In the genomic region with DNA sequence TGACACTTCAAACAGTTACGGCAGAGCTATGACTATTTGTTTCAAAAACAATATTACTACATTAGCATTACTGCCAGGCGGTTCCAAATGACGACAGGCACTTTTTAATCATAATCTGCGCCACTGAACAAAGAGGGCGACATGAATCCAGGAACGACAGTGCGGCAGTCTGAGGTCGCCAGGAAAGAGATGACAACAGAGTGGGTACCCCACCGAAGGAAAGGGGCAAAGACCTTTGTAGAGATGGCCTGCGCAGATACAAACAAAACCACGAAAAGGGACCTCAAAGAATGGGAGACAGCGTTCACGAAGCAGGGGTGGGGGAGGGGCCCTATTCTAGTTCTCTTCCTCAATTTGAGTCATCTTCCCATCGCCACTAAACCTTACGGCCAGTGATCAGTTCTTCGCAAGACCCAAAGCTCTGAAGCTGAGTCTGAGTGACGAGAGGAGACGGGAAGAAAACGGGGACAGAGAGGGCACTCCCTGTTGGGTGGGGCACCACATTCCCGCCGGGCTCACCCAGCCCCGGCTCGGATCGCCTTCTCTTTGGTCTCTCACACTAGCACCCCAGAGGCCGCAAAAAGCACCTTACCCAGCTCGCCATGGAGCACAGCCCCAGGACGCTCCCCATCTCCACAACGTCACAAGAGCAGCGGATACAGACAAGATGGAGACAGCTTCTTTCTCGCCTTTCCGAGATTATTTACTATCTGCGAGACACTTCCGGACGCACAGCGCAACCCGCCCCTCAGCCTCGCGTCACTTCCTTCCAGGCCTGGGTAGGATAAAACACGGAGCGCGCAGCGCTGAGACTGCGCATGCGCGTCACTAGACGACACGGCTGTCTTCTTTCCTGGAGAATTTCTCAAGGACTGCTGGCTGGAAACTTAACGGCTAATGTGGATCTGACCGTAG, we compare ENCODE assay signal across 8 cellular contexts. TPM values are rescaled to one million over a fixed set of nuclear protein-coding genes. Genes with fewer than 3 reads are reported as not detected.
DNase-seq lines count a peak whose midpoint lies in the region; ATAC-seq and TF ChIP-seq lines count a peak whose summit lies in the region.

A gene (minus strand): TSS at position 701 of the 915 bp plus-strand sequence. CDS start 70 bp downstream, at position 631.

- peak within 1 kb of the TSS; percentile 99 for H3K4me3 Mint-ChIP-seq in activated T-helper 2 cell treated with anti-CD3 and anti-CD28 coated beads, Interferon-gamma antibody, Interleukin-2, Interleukin-4, amounts not matched to agents 10 μg/mL and 5 μg/mL and 100 μg/mL, durations not matched to agents 14 hours and 24 hours and 36 hours (ENCODE audit: low read depth)
- H3K4me3 Mint-ChIP-seq in naive thymus-derived CD8-positive, alpha-beta T cell, result peak within 1 kb of the TSS; percentile 97 to 100 (median 99)

- peaks cover 8% of the 10 kb centered on the region for H3K4me1 ChIP-seq in RWPE2 (ENCODE audit: insufficient read depth, poor library complexity, severe bottlenecking)

- peak within 1 kb of the TSS; percentile 39 for H3K27ac ChIP-seq in RWPE2 (ENCODE audit: poor library complexity, severe bottlenecking)

- H3K27me3 ChIP-seq in RWPE2 (ENCODE audit: insufficient read depth, poor library complexity, severe bottlenecking), result no peaks in the 10 kb centered on the region

- no peaks in the 10 kb centered on the region for H3K9me3 Mint-ChIP-seq in activated T-helper 2 cell treated with anti-CD3 and anti-CD28 coated beads, Interferon-gamma antibody, Interleukin-2, Interleukin-4, amounts not matched to agents 10 μg/mL and 5 μg/mL and 100 μg/mL, durations not matched to agents 14 hours and 24 hours and 36 hours
- H3K9me3 Mint-ChIP-seq in naive thymus-derived CD8-positive, alpha-beta T cell, result no peaks in the 10 kb centered on the region

- TF ChIP-seq CTCF in RWPE2 (IDR thresholded peaks at IDR 0.05; ENCODE audit: poor library complexity, severe bottlenecking) (no peak), fibroblast of mammary gland (conservative IDR thresholded peaks at IDR 0.05; ENCODE audit: control insufficient read depth, insufficient read depth, low read depth, low read length) (no peak)

- POLR2A ChIA-PET in naive thymus-derived CD8-positive, alpha-beta T cell (lab: Charles Lee), result interaction anchor here (0.6 to 2.2 kb wide), 13 partner anchors 13 to 1137 kb away, joined by 3 to 18 read pairs (median 4); a partner anchor contains a TSS

- H3K36me3 Mint-ChIP-seq in activated T-helper 2 cell treated with anti-CD3 and anti-CD28 coated beads, Interferon-gamma antibody, Interleukin-2, Interleukin-4, amounts not matched to agents 10 μg/mL and 5 μg/mL and 100 μg/mL, durations not matched to agents 14 hours and 24 hours and 36 hours (ENCODE audit: low read depth), result peaks cover 15% of the 10 kb centered on the region
- peaks cover 7 to 31% (median 12%) of the 10 kb centered on the region in 3 donors for H3K36me3 Mint-ChIP-seq in naive thymus-derived CD8-positive, alpha-beta T cell

- intact Hi-C loops in activated T-helper 2 cell treated with anti-CD3 and anti-CD28 coated beads, Interferon-gamma antibody, Interleukin-2, Interleukin-4, amounts not matched to agents 10 μg/mL and 5 μg/mL and 100 μg/mL, durations not matched to agents 14 hours and 24 hours and 36 hours (cut with micrococcal nuclease), result loop anchor here (1.0 to 10.0 kb wide), 3 partner anchors 72 to 253 kb away; a partner anchor contains a TSS

- H3K27ac Mint-ChIP-seq in activated T-helper 2 cell treated with anti-CD3 and anti-CD28 coated beads, Interferon-gamma antibody, Interleukin-2, Interleukin-4, amounts not matched to agents 10 μg/mL and 5 μg/mL and 100 μg/mL, durations not matched to agents 14 hours and 24 hours and 36 hours, result peak within 1 kb of the TSS; percentile 99
- H3K27ac Mint-ChIP-seq in naive thymus-derived CD8-positive, alpha-beta T cell, result peak within 1 kb of the TSS; percentile 99 to 100 (median 100)

- peak; percentile 96 for ATAC-seq in RWPE2 (ENCODE audit: low read depth)
- peak; percentile 92 for ATAC-seq in naive thymus-derived CD8-positive, alpha-beta T cell

- H3K4me3 ChIP-seq in RWPE2 (ENCODE audit: severe bottlenecking) (peak within 1 kb of the TSS; percentile 71), fibroblast of mammary gland (ENCODE audit: control insufficient read depth, low read depth, low read length) (peak within 1 kb of the TSS; percentile 86)

- peaks cover 31% of the 10 kb centered on the region for H3K36me3 ChIP-seq in RWPE2 (ENCODE audit: low read depth)

- no peaks in the 10 kb centered on the region for H3K9me3 ChIP-seq in RWPE2 (ENCODE audit: severe bottlenecking)

- no peaks in the 10 kb centered on the region for H3K27me3 Mint-ChIP-seq in activated T-helper 2 cell treated with anti-CD3 and anti-CD28 coated beads, Interferon-gamma antibody, Interleukin-2, Interleukin-4, amounts not matched to agents 10 μg/mL and 5 μg/mL and 100 μg/mL, durations not matched to agents 14 hours and 24 hours and 36 hours (ENCODE audit: low read depth)
- H3K27me3 Mint-ChIP-seq in naive thymus-derived CD8-positive, alpha-beta T cell, result peaks cover 0 to 3% (median 0%) of the 10 kb centered on the region in 5 donors

- DNase-seq in EH (ENCODE audit: low read depth) (peak; percentile 96), H4 (ENCODE audit: low spot score) (peak; percentile 88), LoVo (ENCODE audit: low spot score) (peak; percentile 90), RWPE2 (ENCODE audit: low spot score) (peak; percentile 86), fibroblast of mammary gland (ENCODE audit: low read depth) (peak; percentile 96)
- DNase-seq in activated T-helper 2 cell treated with anti-CD3 and anti-CD28 coated beads, Interferon-gamma antibody, Interleukin-2, Interleukin-4, amounts not matched to agents 10 μg/mL and 5 μg/mL and 100 μg/mL, durations not matched to agents 14 hours and 24 hours and 36 hours (ENCODE audit: low spot score), result peak; percentile 88
- peak; percentile 78 to 97 (median 92) for DNase-seq in naive thymus-derived CD8-positive, alpha-beta T cell
- peak; percentile 84 to 94 (median 92) for DNase-seq in stimulated activated naive CD4-positive, alpha-beta T cell (lab: John Stamatoyannopoulos, UW)

- peaks cover 22% of the 10 kb centered on the region for H3K4me1 Mint-ChIP-seq in activated T-helper 2 cell treated with anti-CD3 and anti-CD28 coated beads, Interferon-gamma antibody, Interleukin-2, Interleukin-4, amounts not matched to agents 10 μg/mL and 5 μg/mL and 100 μg/mL, durations not matched to agents 14 hours and 24 hours and 36 hours (ENCODE audit: low read depth)
- peaks cover 14 to 47% (median 41%) of the 10 kb centered on the region in 4 donors for H3K4me1 Mint-ChIP-seq in naive thymus-derived CD8-positive, alpha-beta T cell

RNA-seq across cellular contexts. Expression of the gene that starts here (rescaled TPM):
- total RNA-seq in H4 (2014; rRNA removed; shearing (Covaris generic)), result 52.3 and 65.2 TPM in 2 replicates
- 44.0 and 46.4 TPM in 2 replicates for total RNA-seq in activated T-helper 2 cell treated with anti-CD3 and anti-CD28 coated beads, Interferon-gamma antibody, Interleukin-2, Interleukin-4, amounts not matched to agents 10 μg/mL and 5 μg/mL and 100 μg/mL, durations not matched to agents 14 hours and 24 hours and 36 hours
- total RNA-seq in naive thymus-derived CD8-positive, alpha-beta T cell, result 100 to 1,000 TPM; 143 TPM
- polyA plus RNA-seq in naive thymus-derived CD8-positive, alpha-beta T cell, result 100 to 1,000 TPM in 2 of 3 donors, 10 to 100 TPM in 1; 94.8 to 102 (median 101) TPM

Comparison
In these comparisons a context has a peak if more than half of its experiments do, and no peak if none do; other contexts are left out.
1. Peak in every context shown above with its lines: DNase-seq, ATAC-seq, H3K4me3 ChIP-seq and H3K27ac ChIP-seq.